ENCODE assay signal across 19 cellular contexts in genomic region chr2:205539603-205540002, GRCh38.
DNase-seq lines count a peak whose midpoint lies in the region; ATAC-seq and TF ChIP-seq lines count a peak whose summit lies in the region.
"Had no signal": no experiment of that assay in that cellular context is flagged by ENCODE, and none has a peak within 500 bp of the region (broad histone marks: within the 10 kb centered on the region; RNA-seq: fewer than 3 reads in every experiment).

No MANE protein-coding gene starts in this region.

- TF ChIP-seq EP300 in neural cell (conservative IDR thresholded peaks at IDR 0.05; ENCODE audit: poor library complexity, severe bottlenecking): no peak

- peaks cover 16 to 24% (median 17%) of the 10 kb centered on the region in 3 donors for H3K4me1 Mint-ChIP-seq in T-cell
- H3K4me1 Mint-ChIP-seq: activated T-helper 17 cell treated with anti-CD3 and anti-CD28 coated beads, Interleukin-2, amount 50 U/mL, for 72 hours had no signal

- peak overlapping the region; percentile 7 to 28 (median 13) for H3K4me3 Mint-ChIP-seq in T-cell
- H3K4me3 Mint-ChIP-seq: activated T-helper 17 cell treated with anti-CD3 and anti-CD28 coated beads, Interleukin-2, amount 50 U/mL, for 72 hours had no signal

- H3K27ac Mint-ChIP-seq in T-cell: peak overlapping the region in 1 of 2 donors; percentile 8
- H3K27ac Mint-ChIP-seq: activated T-helper 17 cell treated with anti-CD3 and anti-CD28 coated beads, Interleukin-2, amount 50 U/mL, for 72 hours; IgD-negative memory B cell; naive B cell had no signal

- H3K4me3 ChIP-seq in HFF-Myc (replicated peaks; ENCODE audit: low read depth, low read length): no peak overlapping the region
- H3K4me3 ChIP-seq in neural cell (ENCODE audit: low read length): no peak overlapping the region
- H3K4me3 ChIP-seq: colonic mucosa, left lung, thoracic aorta had no signal

- no peak overlapping the region for H3K4me2 ChIP-seq in neural cell (ENCODE audit: low read length)

- no peaks in the 10 kb centered on the region for H3K27me3 Mint-ChIP-seq in T-cell
- H3K27me3 Mint-ChIP-seq: activated T-helper 17 cell treated with anti-CD3 and anti-CD28 coated beads, Interleukin-2, amount 50 U/mL, for 72 hours; CD4-positive, CD25-positive, alpha-beta regulatory T cell; IgD-negative memory B cell; naive B cell had no signal

- no peaks in the 10 kb centered on the region for H3K9me3 ChIP-seq in neural cell (ENCODE audit: low read length)
- H3K9me3 ChIP-seq: colonic mucosa, left lung, thoracic aorta had no signal

- H2AFZ ChIP-seq in neural cell (ENCODE audit: low read depth, low read length): no peak overlapping the region

- peak overlapping the region; percentile 30 for H3K27ac ChIP-seq in neural cell (ENCODE audit: low read length)
- H3K27ac ChIP-seq: colonic mucosa, left lung, thoracic aorta had no signal

- H4K20me1 ChIP-seq in neural cell (ENCODE audit: insufficient read depth): no peaks in the 10 kb centered on the region

- TF ChIP-seq RAD21 in neural cell (conservative IDR thresholded peaks at IDR 0.05): no peak

- H3K36me3 Mint-ChIP-seq in T-cell: no peaks in the 10 kb centered on the region
- H3K36me3 Mint-ChIP-seq: CD4-positive, CD25-positive, alpha-beta regulatory T cell; IgD-negative memory B cell; naive B cell had no signal

- H3K36me3 ChIP-seq in neural cell (ENCODE audit: insufficient read depth, low read length): no peaks in the 10 kb centered on the region
- H3K36me3 ChIP-seq: colonic mucosa, left lung, thoracic aorta had no signal

- ATAC-seq in T-cell (replicated peaks in 1 of 4) (peak in 1 of 4 experiments; percentile 44), HG02763 (IDR thresholded peaks at IDR 0.05; ENCODE audit: unreplicated experiment) (no peak)
- ATAC-seq: activated T-helper 17 cell treated with anti-CD3 and anti-CD28 coated beads, Interleukin-2, amount 50 U/mL, for 72 hours; left lung had no signal

- TF ChIP-seq CTCF in HFF-Myc (IDR thresholded peaks at IDR 0.05; ENCODE audit: low read depth, low read length, missing control alignments) (peak; percentile 11), neural cell (IDR thresholded peaks at IDR 0.05; ENCODE audit: poor library complexity, severe bottlenecking) (no peak)

- no peaks in the 10 kb centered on the region for H3F3A ChIP-seq in neural cell (ENCODE audit: insufficient read depth, low read length, poor library complexity, severe bottlenecking)

- DNase-seq in ELF-1 (ENCODE audit: low read depth, low spot score) (peak; percentile 15), HFF-Myc (ENCODE audit: extremely low read depth, low read depth) (no peak), T-cell (no peak), midbrain (lab: John Stamatoyannopoulos, UW) (no peak), NCI-H226 (no peak)
- DNase-seq: amygdala; colonic mucosa; hippocampal formation; left lung; naive B cell; NCI-H1694; NCI-H82; stimulated activated CD4-positive, alpha-beta T cell treated with anti-CD3 and anti-CD28 coated beads, Interleukin-2, amount 100 ng/mL, for 24 hours had no signal

- no peak overlapping the region for H3K9ac ChIP-seq in neural cell (ENCODE audit: low read length)

- POLR2A ChIA-PET in T-cell (lab: Charles Lee): no interaction called here

- H3K9me3 Mint-ChIP-seq in T-cell: no peaks in the 10 kb centered on the region
- H3K9me3 Mint-ChIP-seq: activated T-helper 17 cell treated with anti-CD3 and anti-CD28 coated beads, Interleukin-2, amount 50 U/mL, for 72 hours; CD4-positive, CD25-positive, alpha-beta regulatory T cell; IgD-negative memory B cell; naive B cell had no signal

- H3K79me2 ChIP-seq in neural cell (replicated peaks; ENCODE audit: insufficient read depth, low read length): no peaks in the 10 kb centered on the region

- H3K27me3 ChIP-seq in neural cell (ENCODE audit: insufficient read depth, low read depth, low read length): no peaks in the 10 kb centered on the region
- H3K27me3 ChIP-seq: colonic mucosa, left lung had no signal

- H3K9me2 ChIP-seq in neural cell (ENCODE audit: insufficient read depth, low read length): no peaks in the 10 kb centered on the region

- CTCF ChIA-PET in T-cell (lab: Charles Lee): no interaction called here

TF ChIP-seq in neural cell, 6 proteins besides CTCF, POLR2A, EP300 and RAD21:
- TF ChIP-seq REST (IDR thresholded peaks at IDR 0.05; ENCODE audit: borderline replicate concordance) (no peak), TAF1 (IDR thresholded peaks at IDR 0.05; ENCODE audit: low read depth) (no peak), SMC3 (conservative IDR thresholded peaks at IDR 0.05; ENCODE audit: poor library complexity) (no peak), POLR2AphosphoS5 (IDR thresholded peaks at IDR 0.05) (no peak), MXI1 (conservative IDR thresholded peaks at IDR 0.05; ENCODE audit: poor library complexity, severe bottlenecking) (no peak), EZH2 (IDR thresholded peaks at IDR 0.05; ENCODE audit: borderline replicate concordance, insufficient read depth, low read length, poor library complexity, severe bottlenecking) (no peak)
TF ChIP-seq in neural cell: peak in this region for 0.
